Comparison of ENCODE assay signal across 1 cellular context in genomic region chr3:43996379-43997301, GRCh38.
TF ChIP-seq lines count a peak whose summit lies in the region.

No MANE protein-coding gene starts in this region.

TF ChIP-seq in HEK293, 187 proteins besides CTCF, POLR2A, EP300 and RAD21 (continued from another document):
- TF ChIP-seq ZNF580 (tag by site-specific recombination; IDR thresholded peaks at IDR 0.05) (0 out of 2 replicates have a peak, but pooled peaks have one; percentile 5), ZNF391 (tag by site-specific recombination; IDR thresholded peaks at IDR 0.05; ENCODE audit: borderline replicate concordance, low read depth) (no peak), ZNF133 (tag by site-specific recombination; IDR thresholded peaks at IDR 0.05) (no peak), GLIS1 (tag by site-specific recombination; IDR thresholded peaks at IDR 0.05) (peak; percentile 8; the same call in 1 of the 2 replicates), ZNF501 (tag by site-specific recombination; IDR thresholded peaks at IDR 0.05) (peak; percentile 65; the same call in 1 of the 2 replicates), BCL6B (tag by site-specific recombination; IDR thresholded peaks at IDR 0.05) (no peak), ZNF692 (tag by site-specific recombination; IDR thresholded peaks at IDR 0.05) (peak; percentile 93), ZBTB20 (tag by site-specific recombination; IDR thresholded peaks at IDR 0.05) (peak; percentile 42; the same call in 1 of the 2 replicates), ZNF830 (tag by site-specific recombination; IDR thresholded peaks at IDR 0.05; ENCODE audit: low read depth) (no peak), ZNF518A (tag by site-specific recombination; conservative IDR thresholded peaks at IDR 0.05; ENCODE audit: low read depth) (no peak), ZNF341 (tag by site-specific recombination; IDR thresholded peaks at IDR 0.05; ENCODE audit: low read depth) (0 out of 2 replicates have a peak, but pooled peaks have one; percentile 22), ZNF670 (tag by site-specific recombination; IDR thresholded peaks at IDR 0.05; ENCODE audit: low read depth) (no peak), KLF17 (tag by site-specific recombination; IDR thresholded peaks at IDR 0.05) (no peak), PATZ1 (tag by site-specific recombination; IDR thresholded peaks at IDR 0.05) (peak; percentile 45), AEBP2 (tag by site-specific recombination; IDR thresholded peaks at IDR 0.05; ENCODE audit: borderline replicate concordance) (no peak), ZNF280C (tag by site-specific recombination; IDR thresholded peaks at IDR 0.05) (no peak), BCL11A (tag by site-specific recombination; IDR thresholded peaks at IDR 0.05; ENCODE audit: low read depth) (peak; percentile 15; the same call in 1 of the 2 replicates), ZBTB17 (tag by site-specific recombination; IDR thresholded peaks at IDR 0.05) (peak; percentile 74), IKZF3 (tag by site-specific recombination; IDR thresholded peaks at IDR 0.05) (no peak), KLF10 (tag by site-specific recombination; IDR thresholded peaks at IDR 0.05) (no peak), ZNF473 (tag by site-specific recombination; IDR thresholded peaks at IDR 0.05) (no peak), PRDM10 (tag by site-specific recombination; IDR thresholded peaks at IDR 0.05) (0 out of 2 replicates have a peak, but pooled peaks have one; percentile 20), ZNF138 (tag by site-specific recombination; IDR thresholded peaks at IDR 0.05; ENCODE audit: borderline replicate concordance) (no peak), BCL11B (tag by site-specific recombination; IDR thresholded peaks at IDR 0.05; ENCODE audit: low read depth) (no peak)
TF ChIP-seq in HEK293: peak in this region for 28.
